In genomic region chr10:2201534-2202104, GRCh38 we compare ENCODE assay signal across 1 cellular context.
TF ChIP-seq lines count a peak whose summit lies in the region.

No MANE protein-coding gene starts in this region.

TF ChIP-seq in HepG2, 621 proteins besides CTCF, POLR2A, EP300 and RAD21 (continued from another document):
- TF ChIP-seq ZNF609 (CRISPR knock-in tag; IDR thresholded peaks at IDR 0.05; ENCODE audit: borderline replicate concordance): no peak
- TF ChIP-seq ZNF33B (CRISPR knock-in tag; IDR thresholded peaks at IDR 0.05): no peak
- no peak for TF ChIP-seq ZNF282 (IDR thresholded peaks at IDR 0.05; ENCODE audit: partially characterized antibody)
- TF ChIP-seq KAT7 (CRISPR knock-in tag; IDR thresholded peaks at IDR 0.05; ENCODE audit: borderline replicate concordance): no peak
- no peak for TF ChIP-seq ZNF121 (CRISPR knock-in tag; IDR thresholded peaks at IDR 0.05)
- TF ChIP-seq ZSCAN9 (CRISPR knock-in tag; IDR thresholded peaks at IDR 0.05; ENCODE audit: borderline replicate concordance): no peak
- no peak for TF ChIP-seq PITX1 (CRISPR knock-in tag; IDR thresholded peaks at IDR 0.05)
- no peak for TF ChIP-seq KDM6A (CRISPR knock-in tag; IDR thresholded peaks at IDR 0.05; ENCODE audit: low read depth)
- TF ChIP-seq THAP7 (CRISPR knock-in tag; IDR thresholded peaks at IDR 0.05): no peak
